In genomic region chr1:180533571-180533987, GRCh38 we compare ENCODE assay signal across 8 cellular contexts. TPM values are rescaled to one million over a fixed set of nuclear protein-coding genes. Genes with fewer than 3 reads are reported as not detected.
DNase-seq lines count a peak whose midpoint lies in the region; ATAC-seq and TF ChIP-seq lines count a peak whose summit lies in the region.

No MANE protein-coding gene starts in this region.

- DNase-seq in BJ (ENCODE audit: low read depth) (no peak), GM20000 (ENCODE audit: low spot score) (peak; percentile 72), NCI-H1048 (lab: John Stamatoyannopoulos, UW) (peak; percentile 81), SK-N-SH (peak; percentile 72), head of caudate nucleus (peak; percentile 56 to 89 (median 74)), psoas muscle (peak; percentile 62 to 72)
- peak; percentile 78 for DNase-seq in activated naive CD4-positive, alpha-beta T cell treated with anti-CD3 and anti-CD28 coated beads, Interleukin-2, amount 10 ng/mL, durations not matched to agents 7 days and 5 days

- H3K27ac Mint-ChIP-seq in activated naive CD4-positive, alpha-beta T cell treated with anti-CD3 and anti-CD28 coated beads, Interleukin-2, amount 10 ng/mL, durations not matched to agents 7 days and 5 days, result no peak overlapping the region

- H3K36me3 ChIP-seq in BJ (ENCODE audit: control insufficient read depth, insufficient read depth, low read length), result no peaks in the 10 kb centered on the region
- no peaks in the 10 kb centered on the region for H3K36me3 ChIP-seq in SK-N-SH (replicated peaks in 1 of 2; ENCODE audit: control insufficient read depth in 1 of 2, insufficient read depth in 2 of 2, low read length in 1 of 2)
- no peaks in the 10 kb centered on the region for H3K36me3 ChIP-seq in psoas muscle (ENCODE audit: insufficient read depth in 1 of 2, low read depth in 1 of 2)

- no peak overlapping the region for H3K4me3 Mint-ChIP-seq in activated naive CD4-positive, alpha-beta T cell treated with anti-CD3 and anti-CD28 coated beads, Interleukin-2, amount 10 ng/mL, durations not matched to agents 7 days and 5 days

- TF ChIP-seq CTCF in BJ (IDR thresholded peaks at IDR 0.05; ENCODE audit: insufficient read depth, low read depth, low read length), result peak; percentile 79
- TF ChIP-seq CTCF in GM20000 (IDR thresholded peaks at IDR 0.05; ENCODE audit: extremely low read depth, missing control alignments), result peak; percentile 84
- peak; percentile 95 for TF ChIP-seq CTCF in SK-N-SH (IDR thresholded peaks at IDR 0.05)
- peak; percentile 75 for TF ChIP-seq CTCF in psoas muscle (IDR thresholded peaks at IDR 0.05)

- H3K36me3 Mint-ChIP-seq in activated naive CD4-positive, alpha-beta T cell treated with anti-CD3 and anti-CD28 coated beads, Interleukin-2, amount 10 ng/mL, durations not matched to agents 7 days and 5 days, result no peaks in the 10 kb centered on the region

- H2AFZ ChIP-seq in SK-N-SH (ENCODE audit: low read depth), result peak overlapping the region; percentile 52; the same call in 1 of the 2 replicates

- no peaks in the 10 kb centered on the region for H3K79me2 ChIP-seq in SK-N-SH (ENCODE audit: insufficient read depth)

- no peaks in the 10 kb centered on the region for H3K9me3 Mint-ChIP-seq in activated naive CD4-positive, alpha-beta T cell treated with anti-CD3 and anti-CD28 coated beads, Interleukin-2, amount 10 ng/mL, durations not matched to agents 7 days and 5 days

- peak; percentile 97 for TF ChIP-seq RAD21 in SK-N-SH (IDR thresholded peaks at IDR 0.05; ENCODE audit: low read length)

- intact Hi-C loops in head of caudate nucleus (cut with DNase I), result loop anchor here (5.0 kb wide), 1 partner anchor 329 kb away; no protein-coding TSS in a partner anchor
- intact Hi-C loops in psoas muscle (cut with DNase I), result loop anchor here (5.0 to 10.0 kb wide), 2 partner anchors 91 to 329 kb away; no protein-coding TSS in a partner anchor

- CTCF ChIA-PET in BJ (lab: Yijun Ruan, JAX), result interaction anchor here (0.8 to 7.5 kb wide), 6 partner anchors 15 to 329 kb away, joined by 3 to 54 read pairs (median 6); no protein-coding TSS in a partner anchor
- CTCF ChIA-PET in SK-N-SH (lab: Yijun Ruan, JAX), result interaction anchor here (0.7 to 13.0 kb wide), 24 partner anchors 10 to 632 kb away, joined by 3 to 213 read pairs (median 3); no protein-coding TSS in a partner anchor
- CTCF ChIA-PET in activated naive CD4-positive, alpha-beta T cell treated with anti-CD3 and anti-CD28 coated beads, Interleukin-2, amount 10 ng/mL, durations not matched to agents 7 days and 5 days (lab: Charles Lee), result interaction anchor here (0.8 to 13.6 kb wide), 9 partner anchors 9 to 330 kb away, joined by 3 to 129 read pairs (median 4); partner anchors contain the start of gene XPR1

- no peaks in the 10 kb centered on the region for H3F3A ChIP-seq in SK-N-SH (replicated peaks; ENCODE audit: insufficient read depth)

- H3K4me3 ChIP-seq in BJ (ENCODE audit: low read depth, low read length), result no peak overlapping the region
- no peak overlapping the region; a peak in 1 of 4 replicates for H3K4me3 ChIP-seq in SK-N-SH (ENCODE audit: low read depth in 2 of 2, low read length in 1 of 2)
- no peak overlapping the region for H3K4me3 ChIP-seq in psoas muscle

- no peaks in the 10 kb centered on the region for H3K9me3 ChIP-seq in SK-N-SH
- H3K9me3 ChIP-seq in psoas muscle, result no peaks in the 10 kb centered on the region

- H3K27ac ChIP-seq in SK-N-SH (ENCODE audit: low read depth in 2 of 2, low read length in 1 of 2) (peak overlapping the region in 1 of 2 experiments; percentile 0; a peak in 1 of 4 replicates), psoas muscle (no peak overlapping the region)

- H3K4me2 ChIP-seq in SK-N-SH, result no peak overlapping the region

- ATAC-seq in psoas muscle, result peak in 3 of 4 donors; percentile 78 to 88 (median 79)
- ATAC-seq in HG02840 (IDR thresholded peaks at IDR 0.05; ENCODE audit: low FRiP score, unreplicated experiment), result no peak

- no peak for TF ChIP-seq EP300 in SK-N-SH (IDR thresholded peaks at IDR 0.05; ENCODE audit: borderline replicate concordance in 1 of 2, low read depth in 1 of 2, low read length in 1 of 2)

- 10% methylated on average over 6 of the region's 6 CpGs for WGBS in SK-N-SH (ENCODE audit: low lambda C conversion rate)
- whole genome bisulfite sequencing in psoas muscle, 3 donors, result 13 to 26% (median 23%) methylated on average over 6 of the region's 6 CpGs

- no peaks in the 10 kb centered on the region for H4K20me1 ChIP-seq in SK-N-SH (ENCODE audit: insufficient read depth)

- H3K27me3 Mint-ChIP-seq in activated naive CD4-positive, alpha-beta T cell treated with anti-CD3 and anti-CD28 coated beads, Interleukin-2, amount 10 ng/mL, durations not matched to agents 7 days and 5 days, result peaks cover 22% of the 10 kb centered on the region

- no peaks in the 10 kb centered on the region for H3K4me1 Mint-ChIP-seq in activated naive CD4-positive, alpha-beta T cell treated with anti-CD3 and anti-CD28 coated beads, Interleukin-2, amount 10 ng/mL, durations not matched to agents 7 days and 5 days

- peaks cover 0 to 11% of the 10 kb centered on the region in 2 experiments; a peak in 2 of 4 replicates for H3K4me1 ChIP-seq in SK-N-SH (ENCODE audit: control insufficient read depth in 1 of 2, insufficient read depth in 2 of 2, low read depth in 1 of 2, low read length in 1 of 2)
- no peaks in the 10 kb centered on the region for H3K4me1 ChIP-seq in psoas muscle

- H3K9ac ChIP-seq in SK-N-SH, result no peak overlapping the region

- no peaks in the 10 kb centered on the region for H3K27me3 ChIP-seq in BJ (ENCODE audit: control insufficient read depth, insufficient read depth, low read length)
- H3K27me3 ChIP-seq in SK-N-SH (ENCODE audit: insufficient read depth), result no peaks in the 10 kb centered on the region
- H3K27me3 ChIP-seq in psoas muscle (ENCODE audit: insufficient read depth in 3 of 3, low read length in 2 of 3), result peaks cover 0 to 2% (median 0%) of the 10 kb centered on the region in 3 donors

- H3K9me2 ChIP-seq in SK-N-SH, result no peaks in the 10 kb centered on the region

- POLR2A ChIA-PET in BJ (lab: Charles Lee), result no interaction called here
- POLR2A ChIA-PET in SK-N-SH (lab: Yijun Ruan, JAX), result no interaction called here

TF ChIP-seq in SK-N-SH, 30 proteins besides CTCF, POLR2A, EP300 and RAD21:
- TF ChIP-seq SMC3 (IDR thresholded peaks at IDR 0.05; ENCODE audit: low read depth, low read length), result peak; percentile 95
- TF ChIP-seq MAX (IDR thresholded peaks at IDR 0.05; ENCODE audit: low read depth), result no peak
- peak; percentile 74; the same call in 1 of the 2 replicates for TF ChIP-seq YY1 (IDR thresholded peaks at IDR 0.05; ENCODE audit: low read depth)
- TF ChIP-seq TCF12 (IDR thresholded peaks at IDR 0.05), result no peak
- TF ChIP-seq CHD2 (IDR thresholded peaks at IDR 0.05; ENCODE audit: low read length, partially characterized antibody), result peak; percentile 21
- no peak for TF ChIP-seq NRF1 (IDR thresholded peaks at IDR 0.05; ENCODE audit: low read depth, low read length)
- no peak for TF ChIP-seq TEAD4 (IDR thresholded peaks at IDR 0.05; ENCODE audit: borderline replicate concordance, insufficient read depth)
- TF ChIP-seq USF1 (IDR thresholded peaks at IDR 0.05; ENCODE audit: borderline replicate concordance, low read depth), result no peak
- TF ChIP-seq RCOR1 (IDR thresholded peaks at IDR 0.05; ENCODE audit: low read length), result peak; percentile 32; the same call in 1 of the 2 replicates
TF ChIP-seq in SK-N-SH: peak in this region for 4.

RNA-seq across cellular contexts. Expression of gene OVAAL, which starts 25.2 kb away (rescaled TPM):
- polyA plus RNA-seq in BJ (2011; rRNA removed), result 0.05 TPM in 1 of 2 replicates, not detected in the other
- 0.14 TPM in 1 of 2 replicates, not detected in the other for polyA minus RNA-seq in BJ (2011; rRNA and poly(A)+ RNA removed)
- polyA plus RNA-seq in SK-N-SH (2012; rRNA removed), result not detected in 2 replicates
- not detected in 2 replicates for polyA plus RNA-seq in SK-N-SH (2012; cell fraction: cytosol; rRNA removed)
- 0.05 TPM in 1 of 2 replicates, not detected in the other for polyA plus RNA-seq in SK-N-SH (2012; cell fraction: nucleus; rRNA removed)
- not detected for total RNA-seq in psoas muscle
- polyA plus RNA-seq in psoas muscle, result under 1 TPM in 1 of 3 donors, not detected in 2; 0.04 TPM

RNA-seq across cellular contexts. Expression of gene ACBD6, which starts 31.2 kb away (rescaled TPM):
- 47.4 and 49.0 TPM in 2 replicates for polyA plus RNA-seq in BJ (2011; rRNA removed)
- polyA minus RNA-seq in BJ (2011; rRNA and poly(A)+ RNA removed), result 38.8 and 43.2 TPM in 2 replicates
- polyA plus RNA-seq in SK-N-SH (2012; rRNA removed), result 60.9 and 65.2 TPM in 2 replicates
- polyA plus RNA-seq in SK-N-SH (2012; cell fraction: cytosol; rRNA removed), result 52.0 and 56.0 TPM in 2 replicates
- polyA plus RNA-seq in SK-N-SH (2012; cell fraction: nucleus; rRNA removed), result 124 and 135 TPM in 2 replicates
- total RNA-seq in psoas muscle, result 10 to 100 TPM; 12.6 to 20.4 (median 15.0) TPM
- polyA plus RNA-seq in psoas muscle, result 10 to 100 TPM; 14.9 to 19.1 (median 17.8) TPM
